In the genomic region with DNA sequence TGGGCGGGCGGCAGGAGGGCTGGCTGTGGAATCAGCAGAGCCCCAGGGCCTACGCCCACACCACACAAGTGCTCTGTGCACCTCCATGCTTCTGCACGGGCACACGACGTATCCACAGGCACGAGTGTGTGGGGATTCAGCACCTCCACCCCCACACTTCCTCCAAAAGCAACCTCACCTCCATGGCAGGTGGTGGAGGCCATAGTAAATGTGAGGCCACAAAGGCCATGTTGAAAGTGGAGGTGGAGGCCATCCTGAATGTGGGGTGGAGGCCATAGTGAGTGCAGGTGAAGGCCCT, we compare ENCODE assay signal across 17 cellular contexts.
DNase-seq lines count a peak whose midpoint lies in the region; ATAC-seq, FAIRE-seq and TF ChIP-seq lines count a peak whose summit lies in the region.
"Had no signal": no experiment of that assay in that cellular context is flagged by ENCODE, and none has a peak within 500 bp of the region (broad histone marks: within the 10 kb centered on the region; RNA-seq: fewer than 3 reads in every experiment).

No MANE protein-coding gene starts in this region.

- H4K91ac ChIP-seq in H1 (replicated peaks; ENCODE audit: insufficient read length, low read length) (no peak overlapping the region), neuronal stem cell (ENCODE audit: low read depth, low read length, poor library complexity) (peak overlapping the region; percentile 28)

- TF ChIP-seq EP300 in HepG2 (IDR thresholded peaks at IDR 0.05; ENCODE audit: low read depth in 2 of 2, low read length in 2 of 2) (no peak), HepG2 (CRISPR knock-in tag; IDR thresholded peaks at IDR 0.05; ENCODE audit: borderline replicate concordance) (no peak), H1 (IDR thresholded peaks at IDR 0.05; ENCODE audit: borderline replicate concordance in 1 of 2, low read depth in 2 of 2, low read length in 2 of 2) (no peak)

- H3K4ac ChIP-seq in H1 (replicated peaks; ENCODE audit: insufficient read length, low read depth, low read length) (peak overlapping the region; percentile 63), neuronal stem cell (ENCODE audit: low read length) (no peak overlapping the region)

- no peaks in the 10 kb centered on the region for H4K20me1 ChIP-seq in HepG2 (ENCODE audit: insufficient read depth, low read length)
- no peaks in the 10 kb centered on the region for H4K20me1 ChIP-seq in H1 (replicated peaks in 1 of 2; ENCODE audit: control insufficient read depth in 1 of 2, insufficient read depth in 2 of 2, low read length in 2 of 2)

- H3K27ac ChIP-seq in HepG2 (ENCODE audit: extremely low read length, insufficient read depth, low read length) (no peak overlapping the region), right lobe of liver (peak overlapping the region in 1 of 3 donors; percentile 54), H1 (ENCODE audit: low read depth, low read length) (no peak overlapping the region), neuronal stem cell (replicated peaks; ENCODE audit: low read length) (no peak overlapping the region)
- H3K27ac ChIP-seq: SJCRH30 had no signal

- WGBS in HepG2 (ENCODE audit: low lambda C conversion rate) = 6% methylated on average over 6 of the region's 7 CpGs
- no CpG with 5 or more reads among the region's 7 CpGs for WGBS in right lobe of liver (ENCODE audit: insufficient coverage, low coverage, low lambda C conversion rate, missing lambda C conversion rate)
- 81% methylated on average over 7 of the region's 7 CpGs; no CpG with 5 or more reads in 1 of the 2 experiments for WGBS in H1 (ENCODE audit: extremely low coverage in 1 of 2, insufficient coverage in 1 of 2, insufficient read length in 1 of 2, insufficient replicate concordance in 2 of 2, low coverage in 1 of 2, low lambda C conversion rate in 2 of 2, missing lambda C conversion rate in 1 of 2), 2 experiments
- no CpG with 5 or more reads among the region's 7 CpGs for WGBS in neuronal stem cell (ENCODE audit: extremely low coverage in 2 of 2, insufficient read length in 2 of 2, insufficient replicate concordance in 1 of 2), 2 donors
- WGBS in lower leg skin, 2 donors = 67 to 70% methylated on average over 6 to 7 of the region's 7 CpGs

- no peak for ATAC-seq in HepG2
- no peak for ATAC-seq in right lobe of liver
- ATAC-seq: PC-3 had no signal

- FAIRE-seq in HepG2 (lab: Jason Lieb, UNC) (no peak), H1 (lab: Jason Lieb, UNC) (no peak)

- no peak overlapping the region for H3K14ac ChIP-seq in H1 (ENCODE audit: insufficient read length)
- H3K14ac ChIP-seq in neuronal stem cell (ENCODE audit: low read length) = no peak overlapping the region

- BruUV-seq in HepG2 (replicated peaks; lab: Mats Ljungman, UMichigan) = no TSS peak

- H3K4me3 ChIP-seq in HepG2 (replicated peaks in 1 of 3; ENCODE audit: insufficient read depth in 1 of 3, low read depth in 2 of 3, low read length in 3 of 3) (no peak overlapping the region), right lobe of liver (no peak overlapping the region), H1 (ENCODE audit: extremely low read depth in 1 of 4, insufficient read depth in 2 of 4, low read depth in 3 of 4, low read length in 4 of 4) (no peak overlapping the region), neuronal stem cell (ENCODE audit: low read length in 2 of 2) (peak overlapping the region in 1 of 2 donors; percentile 19), lower leg skin (ENCODE audit: low read depth, poor library complexity, severe bottlenecking) (no peak overlapping the region)
- H3K4me3 ChIP-seq: SJCRH30 had no signal

- H2BK120ac ChIP-seq in H1 (replicated peaks; ENCODE audit: low read depth, low read length) (no peak overlapping the region), neuronal stem cell (ENCODE audit: low read depth, low read length) (no peak overlapping the region)

- DNase-seq in HepG2 (ENCODE audit: low spot score) = no peak
- DNase-seq in right lobe of liver = no peak
- DNase-seq in H1 (ENCODE audit: low read depth in 1 of 2, low spot score in 2 of 2) = no peak
- DNase-seq in neuronal stem cell (ENCODE audit: low spot score) = no peak
- no peak for DNase-seq in lower leg skin (ENCODE audit: low spot score in 2 of 2)
- no peak for DNase-seq in DMS153 treated with DMSO at 0.1 percent for 48 hours (lab: John Stamatoyannopoulos, UW; ENCODE audit: unreplicated experiment)
- no peak for DNase-seq in activated T-cell treated with anti-CD3 and anti-CD28 coated beads for 4 hours
- DNase-seq: ACHN, AML-193, DMS 273 treated with DMSO at 0.1 percent for 48 hours, GDM1, H7, KG1, NCI-H1417 treated with DMSO at 0.1 percent for 48 hours, NCI-H187 treated with DMSO at 0.1 percent for 48 hours, PC-3 had no signal

- H3K9ac ChIP-seq in HepG2 (ENCODE audit: insufficient read depth, low read depth, low read length) (no peak overlapping the region), H1 (replicated peaks in 1 of 4; ENCODE audit: extremely low read depth in 1 of 4, low read depth in 3 of 4, low read length in 3 of 4) (no peak overlapping the region), neuronal stem cell (ENCODE audit: low read depth, low read length, poor library complexity) (no peak overlapping the region)

- H3K4me2 ChIP-seq in HepG2 (ENCODE audit: low read depth, low read length) = no peak overlapping the region
- no peak overlapping the region for H3K4me2 ChIP-seq in H1 (ENCODE audit: insufficient read depth in 1 of 2, low read depth in 2 of 2, low read length in 2 of 2)
- no peak overlapping the region for H3K4me2 ChIP-seq in neuronal stem cell (ENCODE audit: insufficient read depth, low read length, poor library complexity, severe bottlenecking)

- H2BK20ac ChIP-seq in H1 (ENCODE audit: low read length) = no peak overlapping the region

- H4K5ac ChIP-seq in H1 (ENCODE audit: insufficient read length, low read depth, low read length) = no peak overlapping the region

- in situ Hi-C loops in HepG2 (cut with HindIII; ENCODE audit: extremely low pct_ligation_motif_present, low pct_unique_long_range_greater_than_20kb) = loop anchor here (5.0 to 25.0 kb wide), 3 partner anchors 193 to 583 kb away; no protein-coding TSS in a partner anchor

- H3K18ac ChIP-seq in H1 (ENCODE audit: extremely low read depth, low read length) (no peak overlapping the region), neuronal stem cell (ENCODE audit: low read length) (peak overlapping the region; percentile 3)

- 0 out of 2 replicates have a peak, but pooled peaks cover under 1% of the 10 kb centered on the region for H3K4me1 ChIP-seq in HepG2 (ENCODE audit: insufficient read depth, low read length)
- peaks cover 0 to 24% (median 2%) of the 10 kb centered on the region in 4 donors for H3K4me1 ChIP-seq in right lobe of liver
- no peaks in the 10 kb centered on the region; a peak in 1 of 7 replicates for H3K4me1 ChIP-seq in H1 (replicated peaks in 1 of 4; ENCODE audit: control insufficient read depth in 3 of 4, insufficient read depth in 4 of 4, low read length in 3 of 4)
- peaks cover under 1 to 17% of the 10 kb centered on the region in 2 donors for H3K4me1 ChIP-seq in neuronal stem cell (ENCODE audit: control insufficient read depth in 2 of 2, insufficient read depth in 1 of 2, low read depth in 1 of 2, low read length in 2 of 2)

- intact Hi-C loops in HepG2 (cut with micrococcal nuclease; ENCODE audit: unreplicated experiment) (no loop called here), right lobe of liver (cut with DNase I) (loop anchor here (10.0 kb wide), 4 partner anchors 191 to 921 kb away; no protein-coding TSS in a partner anchor), lower leg skin (cut with DNase I; ENCODE audit: low total_unique reads) (loop anchor here (5.0 to 10.0 kb wide), 2 partner anchors 591 to 923 kb away; no protein-coding TSS in a partner anchor)

- H3K23ac ChIP-seq in H1 (ENCODE audit: insufficient read length) = no peak overlapping the region
- H3K23ac ChIP-seq in neuronal stem cell (ENCODE audit: low read depth, low read length, poor library complexity) = no peak overlapping the region

- peaks cover 6 to 32% of the 10 kb centered on the region in 2 experiments for H3K27me3 ChIP-seq in HepG2 (ENCODE audit: control insufficient read depth in 1 of 2, insufficient read depth in 2 of 2, low read length in 2 of 2)
- H3K27me3 ChIP-seq in right lobe of liver = no peaks in the 10 kb centered on the region
- H3K27me3 ChIP-seq in H1 (replicated peaks in 1 of 4; ENCODE audit: control insufficient read depth in 3 of 4, extremely low read depth in 1 of 4, insufficient read depth in 3 of 4, low read length in 3 of 4) = no peaks in the 10 kb centered on the region
- H3K27me3 ChIP-seq in neuronal stem cell (ENCODE audit: control insufficient read depth in 3 of 3, insufficient read depth in 3 of 3, low read depth in 1 of 3, low read length in 3 of 3) = peaks cover 0 to 37% (median 0%) of the 10 kb centered on the region in 3 experiments

- H3K23me2 ChIP-seq in H1 (ENCODE audit: low read depth, low read length) = no peaks in the 10 kb centered on the region

- H2AFZ ChIP-seq in HepG2 (ENCODE audit: low read length) (no peak overlapping the region), H1 (ENCODE audit: low read length) (no peak overlapping the region), neuronal stem cell (ENCODE audit: low read length) (no peak overlapping the region)

- POLR2A ChIA-PET in HepG2 (lab: Yijun Ruan, JAX) = no interaction called here
- POLR2A ChIA-PET in H1 (lab: Charles Lee; ENCODE audit: partially characterized antibody) = no interaction called here

- peak overlapping the region; percentile 68; the same call in 1 of the 2 replicates for H2BK12ac ChIP-seq in H1 (ENCODE audit: low read depth, low read length)
- no peak overlapping the region for H2BK12ac ChIP-seq in neuronal stem cell (ENCODE audit: low read length)

- H2BK5ac ChIP-seq in H1 (ENCODE audit: low read depth, low read length) (peak overlapping the region; percentile 66), neuronal stem cell (ENCODE audit: low read length) (no peak overlapping the region)

- peak overlapping the region; percentile 24; the same call in 1 of the 2 replicates for H2AK5ac ChIP-seq in H1 (ENCODE audit: low read depth, low read length)
- H2AK5ac ChIP-seq in neuronal stem cell (ENCODE audit: low read depth, low read length) = no peak overlapping the region

- H3K36me3 ChIP-seq in HepG2 (replicated peaks in 1 of 2; ENCODE audit: control insufficient read depth in 1 of 2, insufficient read depth in 2 of 2, low read length in 2 of 2) (no peaks in the 10 kb centered on the region), right lobe of liver (no peaks in the 10 kb centered on the region), H1 (ENCODE audit: control insufficient read depth in 2 of 4, insufficient read depth in 4 of 4, low read length in 3 of 4) (no peaks in the 10 kb centered on the region), neuronal stem cell (replicated peaks in 1 of 2; ENCODE audit: control insufficient read depth in 2 of 2, insufficient read depth in 2 of 2, low read length in 2 of 2) (no peaks in the 10 kb centered on the region)
- H3K36me3 ChIP-seq: SJCRH30 had no signal

- no peaks in the 10 kb centered on the region for H3K9me3 ChIP-seq in HepG2 (ENCODE audit: low read length)
- H3K9me3 ChIP-seq in right lobe of liver = no peaks in the 10 kb centered on the region
- H3K9me3 ChIP-seq in H1 (ENCODE audit: insufficient read depth in 2 of 2, low read depth in 1 of 2, low read length in 1 of 2) = 0 out of 4 replicates have a peak, but pooled peaks cover 0 to 3% of the 10 kb centered on the region in 2 experiments
- no peaks in the 10 kb centered on the region for H3K9me3 ChIP-seq in neuronal stem cell (replicated peaks in 1 of 2; ENCODE audit: control insufficient read depth in 2 of 2, insufficient read depth in 1 of 2, low read depth in 1 of 2, low read length in 2 of 2)
- H3K9me3 ChIP-seq: SJCRH30 had no signal

- TF ChIP-seq RAD21 in HepG2 (CRISPR knock-in tag; IDR thresholded peaks at IDR 0.05) (no peak), H1 (IDR thresholded peaks at IDR 0.05 in 1 of 2, conservative IDR thresholded peaks at IDR 0.05 in 1 of 2; ENCODE audit: low read depth in 2 of 2, low read length in 2 of 2) (no peak)

- H3K79me1 ChIP-seq in H1 (ENCODE audit: low read depth, low read length) (no peaks in the 10 kb centered on the region), neuronal stem cell (ENCODE audit: low read depth, low read length) (no peaks in the 10 kb centered on the region)

- TF ChIP-seq POLR2A in HepG2 (IDR thresholded peaks at IDR 0.05; ENCODE audit: insufficient read depth in 1 of 2, low read depth in 2 of 2, low read length in 2 of 2) (no peak), right lobe of liver (IDR thresholded peaks at IDR 0.05) (no peak), H1 (IDR thresholded peaks at IDR 0.05; ENCODE audit: control extremely low read depth in 1 of 2, low read depth in 2 of 2, low read length in 2 of 2) (no peak), lower leg skin (IDR thresholded peaks at IDR 0.05) (no peak)

- H4K8ac ChIP-seq in H1 (ENCODE audit: extremely low read depth, insufficient read depth, low read length) (no peak overlapping the region), neuronal stem cell (ENCODE audit: low read depth, low read length) (no peak overlapping the region)

- H3K56ac ChIP-seq in H1 (replicated peaks; ENCODE audit: insufficient read length, low read depth, low read length) = no peak overlapping the region

- H2BK15ac ChIP-seq in H1 (ENCODE audit: low read length) (no peak overlapping the region), neuronal stem cell (ENCODE audit: low read length) (no peak overlapping the region)

- H3K79me2 ChIP-seq in HepG2 (ENCODE audit: insufficient read depth, low read length) (no peaks in the 10 kb centered on the region), H1 (ENCODE audit: control insufficient read depth in 1 of 2, insufficient read depth in 2 of 2, low read length in 2 of 2) (no peaks in the 10 kb centered on the region)

- no peak for TF ChIP-seq CTCF in HepG2 (CRISPR knock-in tag; IDR thresholded peaks at IDR 0.05)
- TF ChIP-seq CTCF in right lobe of liver (IDR thresholded peaks at IDR 0.05) = no peak
- TF ChIP-seq CTCF in H1 (IDR thresholded peaks at IDR 0.05; ENCODE audit: control extremely low read depth in 1 of 3, insufficient read depth in 1 of 3, low read depth in 1 of 3, low read length in 3 of 3) = no peak
- no peak for TF ChIP-seq CTCF in lower leg skin (IDR thresholded peaks at IDR 0.05)

- CTCF ChIA-PET in HepG2 (lab: Yijun Ruan, JAX; ENCODE audit: low intra/inter-chr PET ratio, low total read pairs) (interaction anchor here (2.4 kb wide), 1 partner anchor 192 kb away, joined by 6 read pairs; no protein-coding TSS in a partner anchor), H1 (lab: Charles Lee; ENCODE audit: partially characterized antibody) (interaction anchor here (0.6 to 2.5 kb wide), 9 partner anchors 10 to 641 kb away, joined by 3 to 11 read pairs (median 3); no protein-coding TSS in a partner anchor)
